2 cellular contexts compared by ENCODE assay signal in the genomic region with DNA sequence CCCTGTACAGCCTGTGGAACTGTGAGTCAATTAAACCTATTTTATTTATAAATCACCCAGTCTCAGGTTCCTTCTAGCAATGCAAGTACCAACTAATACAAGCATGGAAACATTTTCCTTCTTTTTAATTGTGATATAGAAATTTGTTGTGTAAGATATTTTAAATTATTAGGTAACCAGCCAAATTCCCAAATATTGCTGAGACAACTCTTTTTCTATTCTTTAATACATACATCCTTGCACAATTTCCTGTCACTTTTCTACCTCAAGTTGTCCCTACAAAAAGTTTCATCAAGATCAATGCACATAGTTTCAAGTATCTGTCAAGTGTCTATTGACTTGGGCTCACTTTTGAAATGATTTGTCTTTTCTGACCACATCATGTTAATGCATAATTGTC.
TF ChIP-seq lines count a peak whose summit lies in the region.

No MANE protein-coding gene starts in this region.

TF ChIP-seq in HepG2, 621 proteins besides CTCF, POLR2A, EP300 and RAD21:
- TF ChIP-seq ZNF367 (CRISPR knock-in tag; IDR thresholded peaks at IDR 0.05; ENCODE audit: borderline replicate concordance) (no peak), ZBTB43 (CRISPR knock-in tag; conservative IDR thresholded peaks at IDR 0.05) (no peak), MAFF (IDR thresholded peaks at IDR 0.05; ENCODE audit: low read depth, low read length) (peak; percentile 41; the same call in 1 of the 2 replicates), KLF15 (CRISPR knock-in tag; IDR thresholded peaks at IDR 0.05; ENCODE audit: borderline replicate concordance) (no peak), MAFK (conservative IDR thresholded peaks at IDR 0.05 in 1 of 2, IDR thresholded peaks at IDR 0.05 in 1 of 2; ENCODE audit: low read length in 2 of 2) (peak; percentile 23 to 57; a peak in 2 of 4 replicates), FIP1L1 (IDR thresholded peaks at IDR 0.05; ENCODE audit: borderline replicate concordance, insufficient read depth, low read depth, low read length) (no peak)
TF ChIP-seq in HepG2: peak in this region for 2.

TF ChIP-seq in IMR-90, 13 proteins besides CTCF, POLR2A, EP300 and RAD21:
- TF ChIP-seq MAZ (IDR thresholded peaks at IDR 0.05; ENCODE audit: borderline replicate concordance, low read depth, low read length) (no peak), NFE2L2 (IDR thresholded peaks at IDR 0.05; ENCODE audit: low read depth, low read length) (no peak), MAFK (IDR thresholded peaks at IDR 0.05; ENCODE audit: low read depth, low read length) (peak; percentile 33; the same call in 1 of the 2 replicates)
